ENCODE assay signal across 11 cellular contexts in genomic region chr2:204154863-204155262, GRCh38.
"Had no signal": no experiment of that assay in that cellular context is flagged by ENCODE, and none has a peak within 500 bp of the region (broad histone marks: within the 10 kb centered on the region; RNA-seq: fewer than 3 reads in every experiment).

No MANE protein-coding gene starts in this region.

- FAIRE-seq: H1, H54 had no signal

- H2AFZ ChIP-seq: GM23248, GM23338 had no signal

- H3K27ac ChIP-seq: GM23248 had no signal

- H3K9me3 ChIP-seq: HAP-1 had no signal

- H3K9ac ChIP-seq: GM23248 had no signal

- H3K36me3 ChIP-seq: HAP-1 had no signal

- ATAC-seq: GM23338, HCT116 had no signal

- H3K4me2 ChIP-seq: GM23338 had no signal

- H3K4me1 ChIP-seq: HAP-1 had no signal

- DNase-seq: GM23248, GOT3, H7, H9, HCEC 1CT, HFFc6 had no signal

- H3K4me3 ChIP-seq: GM23248, GM23338, HAP-1 had no signal
